ENCODE assay signal across 30 cellular contexts in genomic region chr1:158810311-158810710, GRCh38. TPM values are rescaled to one million over a fixed set of nuclear protein-coding genes. Genes with fewer than 3 reads are reported as not detected.
DNase-seq lines count a peak whose midpoint lies in the region; ATAC-seq, FAIRE-seq and TF ChIP-seq lines count a peak whose summit lies in the region.
"Had no signal": no experiment of that assay in that cellular context is flagged by ENCODE, and none has a peak within 500 bp of the region (broad histone marks: within the 10 kb centered on the region; RNA-seq: fewer than 3 reads in every experiment).

No MANE protein-coding gene starts in this region.

- H3K4me2 ChIP-seq in K562 (ENCODE audit: insufficient read depth, low read length) = no peak overlapping the region
- H3K4me2 ChIP-seq: A549, PC-9 had no signal

- no peak for FAIRE-seq in K562 (lab: Jason Lieb, UNC)
- FAIRE-seq: A549, bronchial epithelial cell, GM12878, HTR-8/SVneo had no signal

- TF ChIP-seq EP300 in K562 (IDR thresholded peaks at IDR 0.05; ENCODE audit: low read length) = no peak

- H3K4me3 ChIP-seq in NB4 (ENCODE audit: low read depth, low read length) (peak overlapping the region; percentile 39), K562 (no peak overlapping the region), upper lobe of right lung (no peak overlapping the region)
- H3K4me3 ChIP-seq: A549, GM12878, PC-9, thoracic aorta, vagina had no signal

- intact Hi-C loops in left ventricle myocardium superior (cut with micrococcal nuclease) (no loop called here), Right ventricle myocardium inferior (cut with DNase I) (no loop called here), K562 (cut with micrococcal nuclease) (loop anchor here (10.0 kb wide), 1 partner anchor 264 kb away; the partner anchor contains the start of gene AIM2), upper lobe of right lung (cut with DNase I) (no loop called here)

- no TSS peak for BruUV-seq in K562 (replicated peaks; lab: Mats Ljungman, UMichigan)

- no peaks in the 10 kb centered on the region for H3K36me3 ChIP-seq in K562 (ENCODE audit: control insufficient read depth, insufficient read depth, low read length)
- no peaks in the 10 kb centered on the region for H3K36me3 ChIP-seq in upper lobe of right lung
- H3K36me3 ChIP-seq: thoracic aorta, vagina had no signal

- no peak overlapping the region for H3K9ac ChIP-seq in K562 (ENCODE audit: insufficient read depth in 1 of 2, low read depth in 2 of 2, low read length in 2 of 2)

- TF ChIP-seq CTCF in NB4 (IDR thresholded peaks at IDR 0.05; ENCODE audit: low read depth, low read length) (no peak), K562 (IDR thresholded peaks at IDR 0.05 in 2 of 3, conservative IDR thresholded peaks at IDR 0.05 in 1 of 3; ENCODE audit: insufficient read depth in 2 of 3, low read depth in 1 of 3, low read length in 3 of 3) (no peak), upper lobe of right lung (IDR thresholded peaks at IDR 0.05) (no peak)

- no peak for TF ChIP-seq POLR2A in NB4 (IDR thresholded peaks at IDR 0.05; ENCODE audit: extremely low read depth, insufficient read length)
- TF ChIP-seq POLR2A in K562 (conservative IDR thresholded peaks at IDR 0.05) = no peak

- H4K20me1 ChIP-seq in K562 (replicated peaks; ENCODE audit: control insufficient read depth, insufficient read depth, low read length) = no peaks in the 10 kb centered on the region

- no peak for DNase-seq in left ventricle myocardium superior
- no peak for DNase-seq in Right ventricle myocardium inferior (ENCODE audit: missing footprints)
- DNase-seq in NB4 (ENCODE audit: low read depth) = peak; percentile 96
- DNase-seq in K562 (ENCODE audit: extremely low read depth in 1 of 4, low spot score in 3 of 4) = no peak
- DNase-seq in upper lobe of right lung = no peak
- DNase-seq in LoVo (ENCODE audit: low spot score) = no peak
- DNase-seq in NCI-H524 (lab: John Stamatoyannopoulos, UW) = no peak
- DNase-seq: activated CD4-positive, alpha-beta T cell treated with anti-CD3 and anti-CD28 coated beads for 4 hours; activated CD8-positive, alpha-beta memory T cell treated with anti-CD3 and anti-CD28 coated beads for 24 hours; activated effector memory CD4-positive, alpha-beta T cell treated with Interleukin-2 at 50 U/mL for 16 hours; anterior cingulate cortex; DMS153; effector CD4-positive, alpha-beta T cell; NCI-H446 treated with DMSO at 0.1 percent for 48 hours; PC-9; posterior cingulate gyrus; right cardiac atrium; stimulated activated CD4-positive, alpha-beta T cell treated with anti-CD3 and anti-CD28 coated beads, Interleukin-2, amount 100 ng/mL, for 48 hours; stimulated activated naive CD8-positive, alpha-beta T cell treated with anti-CD3 and anti-CD28 coated beads, Interleukin-15, amount 100 ng/mL, for 72 hours; SW 1271 had no signal

- H3K27me3 ChIP-seq in K562 (ENCODE audit: control insufficient read depth in 2 of 2, insufficient read depth in 2 of 2, low read length in 2 of 2) (no peaks in the 10 kb centered on the region), upper lobe of right lung (no peaks in the 10 kb centered on the region)
- H3K27me3 ChIP-seq: vagina had no signal

- WGBS in K562 (ENCODE audit: insufficient coverage, low coverage, missing lambda C conversion rate) = 37% methylated on average over 4 of the region's 4 CpGs

- in situ Hi-C loops in K562 (cut with MboI) = no loop called here

- peaks cover 0 to 5% of the 10 kb centered on the region in 2 experiments; a peak in 2 of 5 replicates for H3K4me1 ChIP-seq in K562 (replicated peaks in 1 of 2; ENCODE audit: control insufficient read depth in 2 of 2, insufficient read depth in 2 of 2, low read length in 2 of 2)
- peaks cover 3% of the 10 kb centered on the region for H3K4me1 ChIP-seq in upper lobe of right lung
- H3K4me1 ChIP-seq: A549, vagina had no signal

- ATAC-seq in left ventricle myocardium superior (peak; percentile 41), Right ventricle myocardium inferior (no peak), K562 (no peak; the same call in 1 of the 3 replicates), upper lobe of right lung (peak; percentile 58), GM19324 (IDR thresholded peaks at IDR 0.05; ENCODE audit: low FRiP score, unreplicated experiment) (no peak)
- ATAC-seq: A549; GM12878; stimulated activated naive CD8-positive, alpha-beta T cell treated with anti-CD3 and anti-CD28 coated beads, Interleukin-15, amount 100 ng/mL, for 72 hours had no signal

- H3K9me3 ChIP-seq in K562 (replicated peaks; ENCODE audit: control insufficient read depth, insufficient read depth, low read depth, low read length) (no peaks in the 10 kb centered on the region), upper lobe of right lung (no peaks in the 10 kb centered on the region)
- H3K9me3 ChIP-seq: A549, thoracic aorta, vagina had no signal

- POLR2A ChIA-PET in K562 (lab: Yijun Ruan, JAX) = interaction anchor here (5.7 kb wide), 1 partner anchor 9 kb away, joined by 21 read pairs; no protein-coding TSS in a partner anchor

- no peak for TF ChIP-seq RAD21 in K562 (CRISPR knock-in tag; conservative IDR thresholded peaks at IDR 0.05 in 1 of 2, IDR thresholded peaks at IDR 0.05 in 1 of 2)

- no peaks in the 10 kb centered on the region for H3K79me2 ChIP-seq in K562 (ENCODE audit: control insufficient read depth, insufficient read depth, low read length)

- no peaks in the 10 kb centered on the region for H3K9me1 ChIP-seq in K562 (ENCODE audit: control insufficient read depth, insufficient read depth, low read length)

- CTCF ChIA-PET in K562 (lab: Yijun Ruan, JAX; ENCODE audit: low intra/inter-chr PET ratio) = no interaction called here

- H3K27ac ChIP-seq in K562 (ENCODE audit: extremely low read depth, low read depth, low read length) = no peak overlapping the region
- H3K27ac ChIP-seq in upper lobe of right lung = no peak overlapping the region
- H3K27ac ChIP-seq: A549, PC-9, thoracic aorta, vagina, VCaP had no signal

- peak overlapping the region; percentile 55; the same call in 1 of the 2 replicates for H2AFZ ChIP-seq in K562 (ENCODE audit: low read depth, low read length)
- H2AFZ ChIP-seq: PC-9 had no signal

RNA-seq across cellular contexts. Expression of gene MNDA, which starts 20.8 kb away (rescaled TPM):
- 4.9 TPM for total RNA-seq in left ventricle myocardium superior
- total RNA-seq in Right ventricle myocardium inferior = 4.9 TPM
- not detected in 2 replicates for total RNA-seq in K562 (2011; cell fraction: chromatin; rRNA removed; ENCODE audit: low replicate concordance)
- total RNA-seq in K562 (2011; cell fraction: nucleolus; rRNA removed) = not detected in 2 replicates
- total RNA-seq in K562 (2011; cell fraction: nucleoplasm; rRNA removed) = not detected in 2 replicates
- 0.09 TPM in 1 of 2 replicates, not detected in the other for total RNA-seq in K562 (2014; rRNA removed)
- total RNA-seq in K562 (2014; rRNA removed; fragmentation: Illumina TruSeq; extraction: Trizol) = 0.13 TPM in 1 of 2 replicates, not detected in the other
- total RNA-seq in K562 (2015; rRNA removed; fragmentation: Illumina TruSeq; extraction: Trizol) = 0.14 and 0.19 TPM in 2 replicates
- total RNA-seq in K562 (2021) = not detected in 2 replicates
- polyA plus RNA-seq in K562 (2011; rRNA removed) = 0.07 TPM in 1 of 2 replicates, not detected in the other
- polyA plus RNA-seq in K562 (2011; cell fraction: cytosol; rRNA removed) = not detected in 2 replicates
- not detected in 2 replicates for polyA plus RNA-seq in K562 (2011; cell fraction: nucleus; rRNA removed)
- polyA plus RNA-seq in K562 (2012) = 0.07 and 0.19 TPM in 2 replicates
- 0.08 TPM in 1 of 2 replicates, not detected in the other for polyA plus RNA-seq in K562 (2014; fragmentation: Illumina TruSeq; extraction: Trizol)
- polyA plus RNA-seq in K562 (2014; fragmentation: Nextera tagmentation; extraction: Ambion mirVana) = under 1 TPM in 1 of 2 experiments, not detected in 1; 0.08 TPM
- polyA plus RNA-seq in K562 (2014; rRNA removed) = not detected in 2 replicates
- 0.09 TPM in 1 of 2 replicates, not detected in the other for polyA minus RNA-seq in K562 (2011; rRNA and poly(A)+ RNA removed)
- polyA minus RNA-seq in K562 (2011; cell fraction: cytosol; rRNA and poly(A)+ RNA removed) = not detected in 2 replicates
- polyA minus RNA-seq in K562 (2011; cell fraction: nucleus; rRNA and poly(A)+ RNA removed) = not detected in 2 replicates
- total RNA-seq in upper lobe of right lung = 45.5 TPM
- total RNA-seq: bronchial epithelial cell, PC-9 had no signal
- polyA plus RNA-seq: A549 had no signal

RNA-seq across cellular contexts. Expression of gene OR6N2, which starts 29.3 kb away (rescaled TPM):
- total RNA-seq in left ventricle myocardium superior (not detected), Right ventricle myocardium inferior (not detected), K562 (2014; rRNA removed) (not detected in 2 replicates), K562 (2014; rRNA removed; fragmentation: Illumina TruSeq; extraction: Trizol) (not detected in 2 replicates), K562 (2015; rRNA removed; fragmentation: Illumina TruSeq; extraction: Trizol) (not detected in 2 replicates), K562 (2021) (not detected in 2 replicates), upper lobe of right lung (0.72 TPM)
- total RNA-seq in K562 (2011; cell fraction: chromatin; rRNA removed; ENCODE audit: low replicate concordance) = not detected in 2 replicates
- not detected in 2 replicates for total RNA-seq in K562 (2011; cell fraction: nucleolus; rRNA removed)
- not detected in 2 replicates for total RNA-seq in K562 (2011; cell fraction: nucleoplasm; rRNA removed)
- polyA plus RNA-seq in K562 (2011; rRNA removed) (not detected in 2 replicates), K562 (2014; fragmentation: Illumina TruSeq; extraction: Trizol) (not detected in 2 replicates), K562 (2014; fragmentation: Nextera tagmentation; extraction: Ambion mirVana) (not detected), K562 (2014; rRNA removed) (not detected in 2 replicates)
- not detected in 2 replicates for polyA plus RNA-seq in K562 (2011; cell fraction: cytosol; rRNA removed)
- polyA plus RNA-seq in K562 (2011; cell fraction: nucleus; rRNA removed) = not detected in 2 replicates
- not detected in 2 replicates for polyA plus RNA-seq in K562 (2012)
- not detected in 2 replicates for polyA minus RNA-seq in K562 (2011; rRNA and poly(A)+ RNA removed)
- not detected in 2 replicates for polyA minus RNA-seq in K562 (2011; cell fraction: cytosol; rRNA and poly(A)+ RNA removed)
- polyA minus RNA-seq in K562 (2011; cell fraction: nucleus; rRNA and poly(A)+ RNA removed) = not detected in 2 replicates
- total RNA-seq: bronchial epithelial cell, GM12878, H4, mesenteric fat pad, PC-9, right cardiac atrium, thoracic aorta, vagina had no signal
- polyA plus RNA-seq: A549, GM12878, right cardiac atrium had no signal

RNA-seq across cellular contexts. Expression of gene OR6N1, which starts 38.3 kb away (rescaled TPM):
- total RNA-seq in left ventricle myocardium superior = not detected
- not detected for total RNA-seq in Right ventricle myocardium inferior
- total RNA-seq in K562 (2011; cell fraction: chromatin; rRNA removed; ENCODE audit: low replicate concordance) = 0.14 TPM in 1 of 2 replicates, not detected in the other
- total RNA-seq in K562 (2011; cell fraction: nucleolus; rRNA removed) = not detected in 2 replicates
- total RNA-seq in K562 (2011; cell fraction: nucleoplasm; rRNA removed) = not detected in 2 replicates
- total RNA-seq in K562 (2014; rRNA removed) = not detected in 2 replicates
- total RNA-seq in K562 (2014; rRNA removed; fragmentation: Illumina TruSeq; extraction: Trizol) = not detected in 2 replicates
- total RNA-seq in K562 (2015; rRNA removed; fragmentation: Illumina TruSeq; extraction: Trizol) = not detected in 2 replicates
- total RNA-seq in K562 (2021) = not detected in 2 replicates
- 0.07 TPM in 1 of 2 replicates, not detected in the other for polyA plus RNA-seq in K562 (2011; rRNA removed)
- not detected in 2 replicates for polyA plus RNA-seq in K562 (2011; cell fraction: cytosol; rRNA removed)
- polyA plus RNA-seq in K562 (2011; cell fraction: nucleus; rRNA removed) = 0.17 TPM in 1 of 2 replicates, not detected in the other
- 0.03 TPM in 1 of 2 replicates, not detected in the other for polyA plus RNA-seq in K562 (2012)
- polyA plus RNA-seq in K562 (2014; fragmentation: Illumina TruSeq; extraction: Trizol) = not detected in 2 replicates
- under 1 TPM in 1 of 2 experiments, not detected in 1; 0.01 TPM for polyA plus RNA-seq in K562 (2014; fragmentation: Nextera tagmentation; extraction: Ambion mirVana)
- not detected in 2 replicates for polyA plus RNA-seq in K562 (2014; rRNA removed)
- not detected in 2 replicates for polyA minus RNA-seq in K562 (2011; rRNA and poly(A)+ RNA removed)
- not detected in 2 replicates for polyA minus RNA-seq in K562 (2011; cell fraction: cytosol; rRNA and poly(A)+ RNA removed)
- not detected in 2 replicates for polyA minus RNA-seq in K562 (2011; cell fraction: nucleus; rRNA and poly(A)+ RNA removed)
- total RNA-seq in upper lobe of right lung = 2.3 TPM
- total RNA-seq: bronchial epithelial cell, GM12878, H4, mesenteric fat pad, PC-9, right cardiac atrium, thoracic aorta, vagina had no signal
- polyA plus RNA-seq: A549, GM12878, right cardiac atrium had no signal

RNA-seq across cellular contexts. Expression of gene OR6K6, which starts 55.8 kb away (rescaled TPM):
- total RNA-seq in left ventricle myocardium superior (not detected), Right ventricle myocardium inferior (not detected), K562 (2014; rRNA removed) (not detected in 2 replicates), K562 (2014; rRNA removed; fragmentation: Illumina TruSeq; extraction: Trizol) (not detected in 2 replicates), K562 (2015; rRNA removed; fragmentation: Illumina TruSeq; extraction: Trizol) (not detected in 2 replicates), K562 (2021) (not detected in 2 replicates), upper lobe of right lung (not detected)
- not detected in 2 replicates for total RNA-seq in K562 (2011; cell fraction: chromatin; rRNA removed; ENCODE audit: low replicate concordance)
- not detected in 2 replicates for total RNA-seq in K562 (2011; cell fraction: nucleolus; rRNA removed)
- total RNA-seq in K562 (2011; cell fraction: nucleoplasm; rRNA removed) = not detected in 2 replicates
- polyA plus RNA-seq in K562 (2011; rRNA removed) (not detected in 2 replicates), K562 (2014; fragmentation: Illumina TruSeq; extraction: Trizol) (not detected in 2 replicates), K562 (2014; fragmentation: Nextera tagmentation; extraction: Ambion mirVana) (not detected), K562 (2014; rRNA removed) (not detected in 2 replicates)
- polyA plus RNA-seq in K562 (2011; cell fraction: cytosol; rRNA removed) = not detected in 2 replicates
- 0.11 TPM in 1 of 2 replicates, not detected in the other for polyA plus RNA-seq in K562 (2011; cell fraction: nucleus; rRNA removed)
- polyA plus RNA-seq in K562 (2012) = not detected in 2 replicates
- polyA minus RNA-seq in K562 (2011; rRNA and poly(A)+ RNA removed) = not detected in 2 replicates
- polyA minus RNA-seq in K562 (2011; cell fraction: cytosol; rRNA and poly(A)+ RNA removed) = not detected in 2 replicates
- not detected in 2 replicates for polyA minus RNA-seq in K562 (2011; cell fraction: nucleus; rRNA and poly(A)+ RNA removed)
- total RNA-seq: bronchial epithelial cell, GM12878, H4, mesenteric fat pad, PC-9, right cardiac atrium, thoracic aorta, vagina had no signal
- polyA plus RNA-seq: A549, GM12878, right cardiac atrium had no signal

Comparison
In these comparisons a context has a peak if more than half of its experiments do, and no peak if none do; other contexts are left out.
1. ATAC-seq: peak in left ventricle myocardium superior (single experiment) and upper lobe of right lung (single experiment); none in Right ventricle myocardium inferior (single experiment), K562 (single experiment) and GM19324 (single experiment).